ENCODE assay signal across 9 cellular contexts in genomic region chr12:47775100-47775911, GRCh38. TPM values are rescaled to one million over a fixed set of nuclear protein-coding genes. Genes with fewer than 3 reads are reported as not detected.
DNase-seq lines count a peak whose midpoint lies in the region; ATAC-seq and TF ChIP-seq lines count a peak whose summit lies in the region.
"Had no signal": no experiment of that assay in that cellular context is flagged by ENCODE, and none has a peak within 500 bp of the region (broad histone marks: within the 10 kb centered on the region; RNA-seq: fewer than 3 reads in every experiment).

No MANE protein-coding gene starts in this region.

- no peaks in the 10 kb centered on the region for H3K27me3 ChIP-seq in transverse colon

- H3K36me3 ChIP-seq in transverse colon: no peaks in the 10 kb centered on the region

- no peak for ATAC-seq in activated B cell treated with CpG ODN at 0.5 μM for 24 hours (ENCODE audit: low read depth)
- no peak for ATAC-seq in HG02678 (IDR thresholded peaks at IDR 0.05; ENCODE audit: unreplicated experiment)

- TF ChIP-seq CTCF in activated B cell treated with CpG ODN at 0.5 μM for 24 hours (IDR thresholded peaks at IDR 0.05) (no peak), transverse colon (IDR thresholded peaks at IDR 0.05) (no peak)

- H3K4me3 Mint-ChIP-seq in activated naive CD4-positive, alpha-beta T cell treated with anti-CD3 and anti-CD28 coated beads, Interleukin-2, amount 50 U/mL, for 24 hours: peak overlapping the region; percentile 7
- H3K4me3 Mint-ChIP-seq in activated B cell treated with CpG ODN at 0.5 μM for 24 hours: peak overlapping the region; percentile 3

- H3K9me3 ChIP-seq in transverse colon: no peaks in the 10 kb centered on the region

- TF ChIP-seq EP300 in transverse colon (IDR thresholded peaks at IDR 0.05; ENCODE audit: low read depth): no peak

- CTCF ChIA-PET in activated B cell treated with CpG ODN at 0.5 μM for 24 hours (lab: Charles Lee): interaction anchor here (1.5 to 11.7 kb wide), 5 partner anchors 8 to 63 kb away, joined by 4 to 416 read pairs (median 52); no protein-coding TSS in a partner anchor

- intact Hi-C loops in activated B cell treated with CpG ODN at 0.5 μM for 24 hours (cut with micrococcal nuclease) (no loop called here), transverse colon (cut with DNase I; ENCODE audit: low total_unique reads) (loop anchor here (5.0 kb wide), 1 partner anchor 63 kb away; no protein-coding TSS in a partner anchor)

- TF ChIP-seq POLR2A in transverse colon (IDR thresholded peaks at IDR 0.05): no peak

- POLR2A ChIA-PET in activated B cell treated with CpG ODN at 0.5 μM for 24 hours (lab: Charles Lee): interaction anchor here (1.8 to 3.0 kb wide), 2 partner anchors 35 to 69 kb away, joined by 4 to 13 read pairs; partner anchors contain the start of gene RPAP3

- peaks cover 40 to 60% (median 43%) of the 10 kb centered on the region in 4 donors for H3K4me1 ChIP-seq in transverse colon

- no peaks in the 10 kb centered on the region for H3K36me3 Mint-ChIP-seq in activated naive CD4-positive, alpha-beta T cell treated with anti-CD3 and anti-CD28 coated beads, Interleukin-2, amount 50 U/mL, for 24 hours
- no peaks in the 10 kb centered on the region for H3K36me3 Mint-ChIP-seq in activated B cell treated with CpG ODN at 0.5 μM for 24 hours (ENCODE audit: low read depth)

- peaks cover 33% of the 10 kb centered on the region for H3K4me1 Mint-ChIP-seq in activated naive CD4-positive, alpha-beta T cell treated with anti-CD3 and anti-CD28 coated beads, Interleukin-2, amount 50 U/mL, for 24 hours
- H3K4me1 Mint-ChIP-seq in activated B cell treated with CpG ODN at 0.5 μM for 24 hours: peaks cover 25% of the 10 kb centered on the region

- no peak overlapping the region for H3K4me3 ChIP-seq in transverse colon

- no peaks in the 10 kb centered on the region for H3K9me3 Mint-ChIP-seq in activated naive CD4-positive, alpha-beta T cell treated with anti-CD3 and anti-CD28 coated beads, Interleukin-2, amount 50 U/mL, for 24 hours
- no peaks in the 10 kb centered on the region for H3K9me3 Mint-ChIP-seq in activated B cell treated with CpG ODN at 0.5 μM for 24 hours

- DNase-seq in activated naive CD4-positive, alpha-beta T cell treated with anti-CD3 and anti-CD28 coated beads, Interleukin-2, amount 50 U/mL, for 16 hours: no peak
- no peak for DNase-seq in activated B cell treated with CpG ODN at 0.5 μM for 24 hours
- DNase-seq in kidney glomerular epithelial cell (lab: John Stamatoyannopoulos, UW): peak; percentile 35
- no peak for DNase-seq in transverse colon
- DNase-seq in SW480 (ENCODE audit: low spot score): no peak
- DNase-seq in NCI-H2081 (lab: John Stamatoyannopoulos, UW): no peak
- DNase-seq: NCI-H2029 had no signal

- peak overlapping the region in 3 of 4 donors; percentile 23 to 61 (median 55) for H3K27ac ChIP-seq in transverse colon

- peak overlapping the region; percentile 49 for H3K27ac Mint-ChIP-seq in activated naive CD4-positive, alpha-beta T cell treated with anti-CD3 and anti-CD28 coated beads, Interleukin-2, amount 50 U/mL, for 24 hours
- no peak overlapping the region for H3K27ac Mint-ChIP-seq in activated B cell treated with CpG ODN at 0.5 μM for 24 hours

- H3K27me3 Mint-ChIP-seq in activated naive CD4-positive, alpha-beta T cell treated with anti-CD3 and anti-CD28 coated beads, Interleukin-2, amount 50 U/mL, for 24 hours: no peaks in the 10 kb centered on the region
- H3K27me3 Mint-ChIP-seq in activated B cell treated with CpG ODN at 0.5 μM for 24 hours: no peaks in the 10 kb centered on the region

- in situ Hi-C loops in transverse colon (cut with MboI; ENCODE audit: low pct_ligation_motif_present in 1 of 4, low pct_unique_long_range_greater_than_20kb in 1 of 4, low sequenced_read_pairs in 3 of 4): loop anchor here in 2 of 4 donors (5.0 to 10.0 kb wide), 2 partner anchors 58 to 61 kb away; no protein-coding TSS in a partner anchor

- 77 to 93% methylated on average over 3 to 10 of the region's 10 CpGs for WGBS in transverse colon (ENCODE audit: low coverage in 1 of 2), 2 donors

RNA-seq across cellular contexts. Expression of gene SLC48A1, which starts 2.3 kb away (rescaled TPM):
- 12.7 and 12.8 TPM in 2 replicates for total RNA-seq in activated B cell treated with CpG ODN at 0.5 μM for 24 hours
- total RNA-seq in transverse colon: 10 to 100 TPM; 19.9 to 76.7 (median 23.1) TPM

RNA-seq across cellular contexts. Expression of gene RAPGEF3, which starts 16.6 kb away (rescaled TPM):
- total RNA-seq in activated B cell treated with CpG ODN at 0.5 μM for 24 hours (2.7 and 5.0 TPM in 2 replicates), transverse colon (10 to 100 TPM in 2 of 4 donors, 1 to 10 TPM in 2; 8.1 to 51.7 (median 24.6) TPM)

RNA-seq across cellular contexts. Expression of gene HDAC7, which starts 44.4 kb away (rescaled TPM):
- total RNA-seq in activated B cell treated with CpG ODN at 0.5 μM for 24 hours (103 and 126 TPM in 2 replicates), transverse colon (100 to 1,000 TPM in 1 of 4 donors, 10 to 100 TPM in 3; 19.4 to 133 (median 28.3) TPM)

RNA-seq across cellular contexts. Expression of gene ENDOU, which starts 50.0 kb away (rescaled TPM):
- 0.24 and 0.37 TPM in 2 replicates for total RNA-seq in activated B cell treated with CpG ODN at 0.5 μM for 24 hours
- under 1 TPM in 1 of 4 donors, not detected in 3; 0.32 TPM for total RNA-seq in transverse colon
